In genomic region chr9:37927611-37928551, GRCh38 we compare ENCODE assay signal across 2 cellular contexts.
TF ChIP-seq lines count a peak whose summit lies in the region.

No MANE protein-coding gene starts in this region.

TF ChIP-seq in WTC11, 78 proteins besides CTCF, POLR2A, EP300 and RAD21 (continued from another document):
- no peak for TF ChIP-seq ZNF281 (CRISPR knock-in tag; IDR thresholded peaks at IDR 0.05)
- TF ChIP-seq TP53 (CRISPR knock-in tag; IDR thresholded peaks at IDR 0.05), result no peak
- no peak for TF ChIP-seq ERG (CRISPR knock-in tag; IDR thresholded peaks at IDR 0.05)
- TF ChIP-seq, protein P1, sequence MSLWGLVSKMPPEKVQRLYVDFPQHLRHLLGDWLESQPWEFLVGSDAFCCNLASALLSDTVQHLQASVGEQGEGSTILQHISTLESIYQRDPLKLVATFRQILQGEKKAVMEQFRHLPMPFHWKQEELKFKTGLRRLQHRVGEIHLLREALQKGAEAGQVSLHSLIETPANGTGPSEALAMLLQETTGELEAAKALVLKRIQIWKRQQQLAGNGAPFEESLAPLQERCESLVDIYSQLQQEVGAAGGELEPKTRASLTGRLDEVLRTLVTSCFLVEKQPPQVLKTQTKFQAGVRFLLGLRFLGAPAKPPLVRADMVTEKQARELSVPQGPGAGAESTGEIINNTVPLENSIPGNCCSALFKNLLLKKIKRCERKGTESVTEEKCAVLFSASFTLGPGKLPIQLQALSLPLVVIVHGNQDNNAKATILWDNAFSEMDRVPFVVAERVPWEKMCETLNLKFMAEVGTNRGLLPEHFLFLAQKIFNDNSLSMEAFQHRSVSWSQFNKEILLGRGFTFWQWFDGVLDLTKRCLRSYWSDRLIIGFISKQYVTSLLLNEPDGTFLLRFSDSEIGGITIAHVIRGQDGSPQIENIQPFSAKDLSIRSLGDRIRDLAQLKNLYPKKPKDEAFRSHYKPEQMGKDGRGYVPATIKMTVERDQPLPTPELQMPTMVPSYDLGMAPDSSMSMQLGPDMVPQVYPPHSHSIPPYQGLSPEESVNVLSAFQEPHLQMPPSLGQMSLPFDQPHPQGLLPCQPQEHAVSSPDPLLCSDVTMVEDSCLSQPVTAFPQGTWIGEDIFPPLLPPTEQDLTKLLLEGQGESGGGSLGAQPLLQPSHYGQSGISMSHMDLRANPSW (CRISPR knock-in tag; conservative IDR thresholded peaks at IDR 0.05; ENCODE audit: low read depth), result no peak
- TF ChIP-seq CREM (CRISPR knock-in tag; IDR thresholded peaks at IDR 0.05), result no peak
- TF ChIP-seq ZBTB21 (CRISPR knock-in tag; IDR thresholded peaks at IDR 0.05; ENCODE audit: borderline replicate concordance), result no peak
- TF ChIP-seq, protein P2, sequence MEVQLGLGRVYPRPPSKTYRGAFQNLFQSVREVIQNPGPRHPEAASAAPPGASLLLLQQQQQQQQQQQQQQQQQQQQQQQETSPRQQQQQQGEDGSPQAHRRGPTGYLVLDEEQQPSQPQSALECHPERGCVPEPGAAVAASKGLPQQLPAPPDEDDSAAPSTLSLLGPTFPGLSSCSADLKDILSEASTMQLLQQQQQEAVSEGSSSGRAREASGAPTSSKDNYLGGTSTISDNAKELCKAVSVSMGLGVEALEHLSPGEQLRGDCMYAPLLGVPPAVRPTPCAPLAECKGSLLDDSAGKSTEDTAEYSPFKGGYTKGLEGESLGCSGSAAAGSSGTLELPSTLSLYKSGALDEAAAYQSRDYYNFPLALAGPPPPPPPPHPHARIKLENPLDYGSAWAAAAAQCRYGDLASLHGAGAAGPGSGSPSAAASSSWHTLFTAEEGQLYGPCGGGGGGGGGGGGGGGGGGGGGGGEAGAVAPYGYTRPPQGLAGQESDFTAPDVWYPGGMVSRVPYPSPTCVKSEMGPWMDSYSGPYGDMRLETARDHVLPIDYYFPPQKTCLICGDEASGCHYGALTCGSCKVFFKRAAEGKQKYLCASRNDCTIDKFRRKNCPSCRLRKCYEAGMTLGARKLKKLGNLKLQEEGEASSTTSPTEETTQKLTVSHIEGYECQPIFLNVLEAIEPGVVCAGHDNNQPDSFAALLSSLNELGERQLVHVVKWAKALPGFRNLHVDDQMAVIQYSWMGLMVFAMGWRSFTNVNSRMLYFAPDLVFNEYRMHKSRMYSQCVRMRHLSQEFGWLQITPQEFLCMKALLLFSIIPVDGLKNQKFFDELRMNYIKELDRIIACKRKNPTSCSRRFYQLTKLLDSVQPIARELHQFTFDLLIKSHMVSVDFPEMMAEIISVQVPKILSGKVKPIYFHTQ (CRISPR knock-in tag; IDR thresholded peaks at IDR 0.05), result no peak
- TF ChIP-seq, protein P3, sequence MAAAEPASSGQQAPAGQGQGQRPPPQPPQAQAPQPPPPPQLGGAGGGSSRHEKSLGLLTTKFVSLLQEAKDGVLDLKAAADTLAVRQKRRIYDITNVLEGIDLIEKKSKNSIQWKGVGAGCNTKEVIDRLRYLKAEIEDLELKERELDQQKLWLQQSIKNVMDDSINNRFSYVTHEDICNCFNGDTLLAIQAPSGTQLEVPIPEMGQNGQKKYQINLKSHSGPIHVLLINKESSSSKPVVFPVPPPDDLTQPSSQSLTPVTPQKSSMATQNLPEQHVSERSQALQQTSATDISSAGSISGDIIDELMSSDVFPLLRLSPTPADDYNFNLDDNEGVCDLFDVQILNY (CRISPR knock-in tag; IDR thresholded peaks at IDR 0.05), result no peak
- TF ChIP-seq ESRRA (CRISPR knock-in tag; IDR thresholded peaks at IDR 0.05; ENCODE audit: borderline replicate concordance), result no peak
- no peak for TF ChIP-seq GRHL2 (CRISPR knock-in tag; IDR thresholded peaks at IDR 0.05; ENCODE audit: insufficient replicate concordance, severe bottlenecking)
TF ChIP-seq in WTC11: peak in this region for 0.

TF ChIP-seq in liver, 16 proteins besides CTCF, POLR2A, EP300 and RAD21 (continued from another document):
- TF ChIP-seq, protein P4, sequence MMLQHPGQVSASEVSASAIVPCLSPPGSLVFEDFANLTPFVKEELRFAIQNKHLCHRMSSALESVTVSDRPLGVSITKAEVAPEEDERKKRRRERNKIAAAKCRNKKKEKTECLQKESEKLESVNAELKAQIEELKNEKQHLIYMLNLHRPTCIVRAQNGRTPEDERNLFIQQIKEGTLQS (IDR thresholded peaks at IDR 0.05), result no peak
- TF ChIP-seq TAF1 (conservative IDR thresholded peaks at IDR 0.05) (no peak), FOXA2 (IDR thresholded peaks at IDR 0.05) (no peak), EGR1 (IDR thresholded peaks at IDR 0.05; ENCODE audit: low read depth in 2 of 2) (no peak), SP1 (IDR thresholded peaks at IDR 0.05) (peak; percentile 79), HNF4A (conservative IDR thresholded peaks at IDR 0.05) (peak; percentile 54 to 84), HNF4G (IDR thresholded peaks at IDR 0.05) (peak; percentile 70), JUND (IDR thresholded peaks at IDR 0.05) (no peak), YY1 (IDR thresholded peaks at IDR 0.05) (no peak)
